8 cellular contexts compared by ENCODE assay signal in genomic region chr9:22050924-22051323, GRCh38. TPM values are rescaled to one million over a fixed set of nuclear protein-coding genes. Genes with fewer than 3 reads are reported as not detected.
DNase-seq lines count a peak whose midpoint lies in the region; ATAC-seq, FAIRE-seq and TF ChIP-seq lines count a peak whose summit lies in the region.
"Had no signal": no experiment of that assay in that cellular context is flagged by ENCODE, and none has a peak within 500 bp of the region (broad histone marks: within the 10 kb centered on the region; RNA-seq: fewer than 3 reads in every experiment).

No MANE protein-coding gene starts in this region.

- H3K27me3 ChIP-seq in SU-DHL-6 (ENCODE audit: low read length) (no peaks in the 10 kb centered on the region), small intestine (ENCODE audit: control insufficient read depth in 2 of 2, insufficient read depth in 2 of 2, low read length in 2 of 2) (no peaks in the 10 kb centered on the region)

- no peaks in the 10 kb centered on the region for H3F3A ChIP-seq in SU-DHL-6 (ENCODE audit: insufficient read depth)

- peak; percentile 25 for DNase-seq in small intestine
- DNase-seq in RKO (ENCODE audit: low spot score): no peak
- no peak for DNase-seq in progenitor cell of endocrine pancreas (ENCODE audit: low spot score, unreplicated experiment)
- DNase-seq: right cardiac atrium had no signal

- no peak overlapping the region for H2AFZ ChIP-seq in SU-DHL-6 (ENCODE audit: low read depth, low read length, severe bottlenecking)

- no peaks in the 10 kb centered on the region for H3K36me3 ChIP-seq in SU-DHL-6 (ENCODE audit: low read length)
- no peaks in the 10 kb centered on the region for H3K36me3 ChIP-seq in small intestine (ENCODE audit: control insufficient read depth in 2 of 2, insufficient read depth in 2 of 2, low read length in 2 of 2)

- H3K36me3 Mint-ChIP-seq in progenitor cell of endocrine pancreas (ENCODE audit: insufficient read depth): no peaks in the 10 kb centered on the region

- 62 to 88% (median 71%) methylated on average over 4 of the region's 4 CpGs for WGBS in small intestine, 3 donors

- H3K4me2 ChIP-seq in SU-DHL-6 (ENCODE audit: low read depth, low read length, poor library complexity, severe bottlenecking): peak overlapping the region; percentile 31

- no peak for TF ChIP-seq CTCF in SU-DHL-6 (IDR thresholded peaks at IDR 0.05; ENCODE audit: insufficient read depth, low read length, poor library complexity, severe bottlenecking)
- TF ChIP-seq CTCF in progenitor cell of endocrine pancreas (IDR thresholded peaks at IDR 0.05; ENCODE audit: unreplicated experiment): no peak

- ATAC-seq in GM19351 (IDR thresholded peaks at IDR 0.05; ENCODE audit: unreplicated experiment): peak; percentile 50
- ATAC-seq in HG03064 (IDR thresholded peaks at IDR 0.05; ENCODE audit: low read depth, unreplicated experiment): peak; percentile 83
- no peak for ATAC-seq in GM19397 (IDR thresholded peaks at IDR 0.05; ENCODE audit: unreplicated experiment)
- ATAC-seq: right cardiac atrium had no signal

- no peaks in the 10 kb centered on the region for H3K4me1 Mint-ChIP-seq in progenitor cell of endocrine pancreas (ENCODE audit: low read depth)

- no peak for FAIRE-seq in small intestine (lab: Jason Lieb, UNC)

- no peak overlapping the region for H3K9ac ChIP-seq in SU-DHL-6 (ENCODE audit: low read length)

- H3K79me2 ChIP-seq in SU-DHL-6 (ENCODE audit: insufficient read depth, low read length): no peaks in the 10 kb centered on the region

- H3K4me1 ChIP-seq in small intestine (ENCODE audit: control insufficient read depth in 2 of 2, insufficient read depth in 1 of 2, low read depth in 1 of 2, low read length in 1 of 2): no peaks in the 10 kb centered on the region

- H3K4me3 Mint-ChIP-seq in progenitor cell of endocrine pancreas (ENCODE audit: low read depth): no peak overlapping the region

- H3K27ac ChIP-seq in SU-DHL-6 (ENCODE audit: low read depth, low read length) (no peak overlapping the region), small intestine (ENCODE audit: low read depth in 1 of 2, low read length in 1 of 2) (no peak overlapping the region)

- no peaks in the 10 kb centered on the region for H3K9me3 ChIP-seq in SU-DHL-6 (ENCODE audit: insufficient read depth, low read length)
- H3K9me3 ChIP-seq in small intestine (ENCODE audit: control insufficient read depth, low read depth): no peaks in the 10 kb centered on the region

- H3K27me3 Mint-ChIP-seq in progenitor cell of endocrine pancreas: peaks cover 4% of the 10 kb centered on the region

- no peaks in the 10 kb centered on the region for H3K9me3 Mint-ChIP-seq in progenitor cell of endocrine pancreas (ENCODE audit: low read depth)

- no peak overlapping the region for H3K27ac Mint-ChIP-seq in progenitor cell of endocrine pancreas

- H4K20me1 ChIP-seq in SU-DHL-6 (ENCODE audit: low read depth, low read length): no peaks in the 10 kb centered on the region

- H3K4me3 ChIP-seq in SU-DHL-6 (ENCODE audit: insufficient read depth, low read length, poor library complexity, severe bottlenecking) (no peak overlapping the region), small intestine (ENCODE audit: low read depth in 1 of 2, low read length in 2 of 2) (no peak overlapping the region)

- H3K9me2 ChIP-seq in SU-DHL-6 (replicated peaks; ENCODE audit: insufficient read depth, low read length): no peaks in the 10 kb centered on the region

RNA-seq across cellular contexts. Expression of gene CDKN2B, which starts 41.8 kb away (rescaled TPM):
- polyA plus RNA-seq in small intestine: 10 to 100 TPM; 12.8 to 81.4 (median 72.7) TPM
- total RNA-seq in progenitor cell of endocrine pancreas: 1.2 and 3.9 TPM in 2 replicates

RNA-seq across cellular contexts. Expression of gene CDKN2B-AS1, which starts 56.3 kb away (rescaled TPM):
- 1 to 10 TPM; 1.3 to 8.7 (median 8.4) TPM for polyA plus RNA-seq in small intestine
- total RNA-seq in progenitor cell of endocrine pancreas: not detected in 2 replicates

RNA-seq across cellular contexts. Expression of gene CDKN2A, which starts 56.7 kb away (rescaled TPM):
- polyA plus RNA-seq in small intestine: 1 to 10 TPM in 1 of 3 donors, under 1 TPM in 1, not detected in 1; 0.30 to 2.7 TPM
- not detected in 2 replicates for total RNA-seq in progenitor cell of endocrine pancreas
